Comparison of ENCODE assay signal across 9 cellular contexts in genomic region chr5:40484495-40484894, GRCh38.
DNase-seq lines count a peak whose midpoint lies in the region; ATAC-seq lines count a peak whose summit lies in the region.
"Had no signal": no experiment of that assay in that cellular context is flagged by ENCODE, and none has a peak within 500 bp of the region (broad histone marks: within the 10 kb centered on the region; RNA-seq: fewer than 3 reads in every experiment).

No MANE protein-coding gene starts in this region.

- H3K9me3 Mint-ChIP-seq in activated T-helper 17 cell treated with anti-CD3 and anti-CD28 coated beads, Interleukin-2, amount 50 U/mL, for 72 hours = no peaks in the 10 kb centered on the region
- H3K9me3 Mint-ChIP-seq in immature natural killer cell = no peaks in the 10 kb centered on the region

- peaks cover 57% of the 10 kb centered on the region for H3K4me1 Mint-ChIP-seq in activated T-helper 17 cell treated with anti-CD3 and anti-CD28 coated beads, Interleukin-2, amount 50 U/mL, for 72 hours
- peaks cover 31 to 45% of the 10 kb centered on the region in 2 donors for H3K4me1 Mint-ChIP-seq in immature natural killer cell

- H3K4me3 Mint-ChIP-seq in activated T-helper 17 cell treated with anti-CD3 and anti-CD28 coated beads, Interleukin-2, amount 50 U/mL, for 72 hours = peak overlapping the region; percentile 58
- no peak overlapping the region for H3K4me3 Mint-ChIP-seq in immature natural killer cell

- ATAC-seq in GM18508 (IDR thresholded peaks at IDR 0.05; ENCODE audit: insufficient read depth, unreplicated experiment) (peak; percentile 37), GM21447 (IDR thresholded peaks at IDR 0.05; ENCODE audit: unreplicated experiment) (peak; percentile 46), HG03280 (IDR thresholded peaks at IDR 0.05; ENCODE audit: unreplicated experiment) (peak; percentile 47)
- ATAC-seq in activated T-helper 17 cell treated with anti-CD3 and anti-CD28 coated beads, Interleukin-2, amount 50 U/mL, for 72 hours (replicated peaks) = peak; percentile 26

- peak overlapping the region; percentile 91 for H3K27ac Mint-ChIP-seq in activated T-helper 17 cell treated with anti-CD3 and anti-CD28 coated beads, Interleukin-2, amount 50 U/mL, for 72 hours
- no peak overlapping the region for H3K27ac Mint-ChIP-seq in immature natural killer cell

- intact Hi-C loops in head of caudate nucleus (cut with DNase I) = no loop called here

- H3K27me3 Mint-ChIP-seq in activated T-helper 17 cell treated with anti-CD3 and anti-CD28 coated beads, Interleukin-2, amount 50 U/mL, for 72 hours = no peaks in the 10 kb centered on the region
- H3K27me3 Mint-ChIP-seq in immature natural killer cell (ENCODE audit: low read depth in 3 of 3) = peaks cover 0 to 2% (median 0%) of the 10 kb centered on the region in 3 donors

- peaks cover 7% of the 10 kb centered on the region for H3K36me3 Mint-ChIP-seq in activated T-helper 17 cell treated with anti-CD3 and anti-CD28 coated beads, Interleukin-2, amount 50 U/mL, for 72 hours (ENCODE audit: low read depth)
- no peaks in the 10 kb centered on the region for H3K36me3 Mint-ChIP-seq in immature natural killer cell

- no peak for DNase-seq in head of caudate nucleus
- DNase-seq in NCI-H226 = no peak
- DNase-seq in NCI-H345 (lab: John Stamatoyannopoulos, UW) = no peak
- no peak for DNase-seq in immature natural killer cell
- DNase-seq: NCI-H82 had no signal
